Comparison of ENCODE assay signal across 28 cellular contexts in genomic region chr3:54631507-54632280, GRCh38.
"Had no signal": no experiment of that assay in that cellular context is flagged by ENCODE, and none has a peak within 500 bp of the region (broad histone marks: within the 10 kb centered on the region; RNA-seq: fewer than 3 reads in every experiment).

No MANE protein-coding gene starts in this region.

- H3K36me3 ChIP-seq: gastroesophageal sphincter, thyroid gland, upper lobe of left lung, vagina, WERI-Rb-1 had no signal

- H3K27me3 Mint-ChIP-seq: activated CD4-positive, alpha-beta T cell treated with anti-CD3 and anti-CD28 coated beads, Interleukin-2, amount 10 ng/mL, durations not matched to agents 7 days and 5 days; central memory CD8-positive, alpha-beta T cell; dendritic cell treated with granulocyte-macrophage colony-stimulating factor and Interleukin-4, amounts not matched to agents 40 ng/mL and 50 ng/mL, for 4 days had no signal

- DNase-seq: activated CD4-positive, alpha-beta T cell treated with anti-CD3 and anti-CD28 coated beads, Interleukin-2, amount 10 ng/mL, durations not matched to agents 7 days and 5 days; activated CD4-positive, CD25-positive, alpha-beta regulatory T cell treated with anti-CD3 and anti-CD28 coated beads, Interleukin-2, amount 50 U/mL, for 72 hours; activated CD8-positive, alpha-beta T cell treated with anti-CD3 and anti-CD28 coated beads for 36 hours; activated gamma-delta T cell treated with Interleukin-2 at 50 U/mL for 16 hours; activated naive CD4-positive, alpha-beta T cell treated with anti-CD3 and anti-CD28 coated beads, Interleukin-2, amount 50 U/mL, for 16 hours; activated T-cell treated with anti-CD3 and anti-CD28 coated beads, Interleukin-2, amount 50 U/mL, for 4 hours; amniotic stem cell; endodermal cell; left cardiac atrium; left ventricle myocardium superior; mucosa of descending colon; right cardiac atrium; stimulated activated CD4-positive, alpha-beta T cell treated with anti-CD3 and anti-CD28 coated beads, Interleukin-15, amount 100 ng/mL, for 24 hours; stimulated activated CD4-positive, alpha-beta T cell treated with anti-CD3 and anti-CD28 coated beads, Interleukin-2, amount 100 ng/mL, for 24 hours; stimulated activated naive B cell treated with anti-CD40 and anti-IgM and Interleukin-4, amounts not matched to agents 10 μg/mL and 1 μg/mL and 100 μg/mL, for 72 hours; stomach; T-helper 9 cell; thyroid gland; upper lobe of left lung; WERI-Rb-1 had no signal

- H3K4me1 ChIP-seq: gastroesophageal sphincter, stomach, thyroid gland, upper lobe of left lung had no signal

- H3K27ac Mint-ChIP-seq: activated CD4-positive, alpha-beta T cell treated with anti-CD3 and anti-CD28 coated beads, Interleukin-2, amount 10 ng/mL, durations not matched to agents 7 days and 5 days; activated CD8-positive, alpha-beta T cell treated with anti-CD3 and anti-CD28 coated beads for 36 hours; activated T-helper 17 cell treated with anti-CD3 and anti-CD28 coated beads, Interleukin-2, amount 50 U/mL, for 72 hours; dendritic cell treated with granulocyte-macrophage colony-stimulating factor and Interleukin-4, amounts not matched to agents 40 ng/mL and 50 ng/mL, for 4 days; endodermal cell; natural killer cell treated with Interleukin-12 subunit alpha and Interleukin-12 subunit beta and Interleukin-15 and Interleukin-18, amount 100 ng/mL, for 72 hours; stimulated activated naive B cell treated with anti-CD40 and anti-IgM and Interleukin-4, amounts not matched to agents 10 μg/mL and 1 μg/mL and 100 μg/mL, for 72 hours had no signal

- ATAC-seq: activated CD8-positive, alpha-beta T cell treated with anti-CD3 and anti-CD28 coated beads for 36 hours; activated T-cell treated with anti-CD3 and anti-CD28 coated beads, Interleukin-2, amount 50 U/mL, for 4 hours; activated T-helper 17 cell treated with anti-CD3 and anti-CD28 coated beads, Interleukin-2, amount 50 U/mL, for 72 hours; esophagus mucosa; gastroesophageal sphincter; left cardiac atrium; left ventricle myocardium superior; mucosa of descending colon; natural killer cell treated with Interleukin-12 subunit alpha and Interleukin-12 subunit beta and Interleukin-15 and Interleukin-18, amount 100 ng/mL, for 72 hours; right cardiac atrium; stimulated activated naive B cell treated with anti-CD40 and anti-IgM and Interleukin-4, amounts not matched to agents 10 μg/mL and 1 μg/mL and 100 μg/mL, for 72 hours had no signal

- H3K4me3 ChIP-seq: gastroesophageal sphincter, hepatocyte, mucosa of descending colon, stomach, thyroid gland, upper lobe of left lung, vagina had no signal

- H3K36me3 Mint-ChIP-seq: natural killer cell treated with Interleukin-12 subunit alpha and Interleukin-12 subunit beta and Interleukin-15 and Interleukin-18, amount 100 ng/mL, for 72 hours; stimulated activated naive B cell treated with anti-CD40 and anti-IgM and Interleukin-4, amounts not matched to agents 10 μg/mL and 1 μg/mL and 100 μg/mL, for 72 hours had no signal

- H3K9me3 Mint-ChIP-seq: activated T-cell treated with anti-CD3 and anti-CD28 coated beads, Interleukin-2, amount 50 U/mL, for 4 hours had no signal

- H3K27ac ChIP-seq: gastroesophageal sphincter, hepatocyte, stomach, thyroid gland, upper lobe of left lung, vagina, WERI-Rb-1 had no signal

- H3K9me3 ChIP-seq: gastroesophageal sphincter, mucosa of descending colon, stomach, thyroid gland, upper lobe of left lung, vagina had no signal

- H3K27me3 ChIP-seq: gastroesophageal sphincter, stomach, thyroid gland, upper lobe of left lung, vagina had no signal

- H3K4me3 Mint-ChIP-seq: activated CD4-positive, alpha-beta T cell treated with anti-CD3 and anti-CD28 coated beads, Interleukin-2, amount 10 ng/mL, durations not matched to agents 7 days and 5 days; activated CD8-positive, alpha-beta T cell treated with anti-CD3 and anti-CD28 coated beads for 36 hours; activated T-cell treated with anti-CD3 and anti-CD28 coated beads, Interleukin-2, amount 50 U/mL, for 4 hours; activated T-helper 17 cell treated with anti-CD3 and anti-CD28 coated beads, Interleukin-2, amount 50 U/mL, for 72 hours; central memory CD8-positive, alpha-beta T cell; dendritic cell treated with granulocyte-macrophage colony-stimulating factor and Interleukin-4, amounts not matched to agents 40 ng/mL and 50 ng/mL, for 4 days; endodermal cell; natural killer cell treated with Interleukin-12 subunit alpha and Interleukin-12 subunit beta and Interleukin-15 and Interleukin-18, amount 100 ng/mL, for 72 hours; stimulated activated naive B cell treated with anti-CD40 and anti-IgM and Interleukin-4, amounts not matched to agents 10 μg/mL and 1 μg/mL and 100 μg/mL, for 72 hours had no signal

- H3K4me1 Mint-ChIP-seq: activated CD4-positive, alpha-beta T cell treated with anti-CD3 and anti-CD28 coated beads, Interleukin-2, amount 10 ng/mL, durations not matched to agents 7 days and 5 days; activated T-helper 17 cell treated with anti-CD3 and anti-CD28 coated beads, Interleukin-2, amount 50 U/mL, for 72 hours; central memory CD8-positive, alpha-beta T cell; stimulated activated naive B cell treated with anti-CD40 and anti-IgM and Interleukin-4, amounts not matched to agents 10 μg/mL and 1 μg/mL and 100 μg/mL, for 72 hours had no signal
